Comparison of ENCODE assay signal across 22 cellular contexts in genomic region chr7:136513744-136514143, GRCh38.
"Had no signal": no experiment of that assay in that cellular context is flagged by ENCODE, and none has a peak within 500 bp of the region (broad histone marks: within the 10 kb centered on the region; RNA-seq: fewer than 3 reads in every experiment).

No MANE protein-coding gene starts in this region.

- H3K36me3 Mint-ChIP-seq: natural killer cell treated with Interleukin-12 subunit alpha and Interleukin-12 subunit beta and Interleukin-15 and Interleukin-18, amount 100 ng/mL, for 72 hours; stimulated activated effector memory CD8-positive, alpha-beta T cell treated with anti-CD3 and anti-CD28 coated beads, Interleukin-12 subunit alpha, Interleukin-12 subunit beta, amount 100 ng/mL, for 72 hours; stimulated activated naive B cell treated with anti-CD40 and anti-IgM and Interleukin-4, amounts not matched to agents 10 μg/mL and 1 μg/mL and 100 μg/mL, for 72 hours had no signal

- H3K4me1 Mint-ChIP-seq: stimulated activated effector memory CD8-positive, alpha-beta T cell treated with anti-CD3 and anti-CD28 coated beads, Interleukin-12 subunit alpha, Interleukin-12 subunit beta, amount 100 ng/mL, for 72 hours; stimulated activated naive B cell treated with anti-CD40 and anti-IgM and Interleukin-4, amounts not matched to agents 10 μg/mL and 1 μg/mL and 100 μg/mL, for 72 hours had no signal

- H3K27ac Mint-ChIP-seq: natural killer cell treated with Interleukin-12 subunit alpha and Interleukin-12 subunit beta and Interleukin-15 and Interleukin-18, amount 100 ng/mL, for 72 hours; nephron progenitor cell; stimulated activated effector memory CD8-positive, alpha-beta T cell treated with anti-CD3 and anti-CD28 coated beads, Interleukin-12 subunit alpha, Interleukin-12 subunit beta, amount 100 ng/mL, for 72 hours; stimulated activated naive B cell treated with anti-CD40 and anti-IgM and Interleukin-4, amounts not matched to agents 10 μg/mL and 1 μg/mL and 100 μg/mL, for 72 hours; stimulated activated naive CD8-positive, alpha-beta T cell treated with anti-CD3 and anti-CD28 coated beads, Interleukin-15, Interleukin-2, amounts not matched to agents 100 ng/mL and 50 ng/mL, for 24 hours had no signal

- H3K27me3 Mint-ChIP-seq: natural killer cell treated with Interleukin-12 subunit alpha and Interleukin-12 subunit beta and Interleukin-15 and Interleukin-18, amount 100 ng/mL, for 72 hours; stimulated activated naive B cell treated with anti-CD40 and anti-IgM and Interleukin-4, amounts not matched to agents 10 μg/mL and 1 μg/mL and 100 μg/mL, for 72 hours; stimulated activated naive CD8-positive, alpha-beta T cell treated with anti-CD3 and anti-CD28 coated beads, Interleukin-15, Interleukin-2, amounts not matched to agents 100 ng/mL and 50 ng/mL, for 24 hours had no signal

- H3K9me3 Mint-ChIP-seq: nephron progenitor cell had no signal

- H3K4me3 Mint-ChIP-seq: natural killer cell treated with Interleukin-12 subunit alpha and Interleukin-12 subunit beta and Interleukin-15 and Interleukin-18, amount 100 ng/mL, for 72 hours; nephron progenitor cell; neural crest cell; stimulated activated effector memory CD8-positive, alpha-beta T cell treated with anti-CD3 and anti-CD28 coated beads, Interleukin-12 subunit alpha, Interleukin-12 subunit beta, amount 100 ng/mL, for 72 hours; stimulated activated naive B cell treated with anti-CD40 and anti-IgM and Interleukin-4, amounts not matched to agents 10 μg/mL and 1 μg/mL and 100 μg/mL, for 72 hours; stimulated activated naive CD8-positive, alpha-beta T cell treated with anti-CD3 and anti-CD28 coated beads, Interleukin-15, Interleukin-2, amounts not matched to agents 100 ng/mL and 50 ng/mL, for 24 hours had no signal

- DNase-seq: nephron progenitor cell; nucleus accumbens; pancreas; retina; right cardiac atrium; right lobe of liver; sigmoid colon; small intestine; stimulated activated CD4-positive, alpha-beta T cell treated with anti-CD3 and anti-CD28 coated beads, Interleukin-15, amount 100 ng/mL, for 24 hours; stimulated activated CD4-positive, alpha-beta T cell treated with anti-CD3 and anti-CD28 coated beads, Interleukin-2, amount 100 ng/mL, for 24 hours; stimulated activated CD4-positive, alpha-beta T cell treated with anti-CD3 and anti-CD28 coated beads, Interleukin-2, amount 100 ng/mL, for 48 hours; stimulated activated CD4-positive, alpha-beta T cell treated with anti-CD3 and anti-CD28 coated beads, Interleukin-4, amount 100 ng/mL, for 24 hours; stimulated activated naive B cell treated with anti-CD40 and anti-IgM and Interleukin-4, amounts not matched to agents 10 μg/mL and 1 μg/mL and 100 μg/mL, for 72 hours; stimulated activated naive CD4-positive, alpha-beta T cell treated with Interleukin-2 at 50 U/mL for 16 hours; stomach; thyroid gland; trophoblast cell; upper lobe of left lung had no signal
